In genomic region chr10:76984559-76985443, GRCh38 we compare ENCODE assay signal across 9 cellular contexts.
DNase-seq lines count a peak whose midpoint lies in the region; ATAC-seq, FAIRE-seq and TF ChIP-seq lines count a peak whose summit lies in the region.
"Had no signal": no experiment of that assay in that cellular context is flagged by ENCODE, and none has a peak within 500 bp of the region (broad histone marks: within the 10 kb centered on the region; RNA-seq: fewer than 3 reads in every experiment).

No MANE protein-coding gene starts in this region.

- CTCF ChIA-PET in activated naive CD4-positive, alpha-beta T cell treated with anti-CD3 and anti-CD28 coated beads for 36 hours (lab: Charles Lee) = interaction anchor here (0.7 to 1.3 kb wide), 5 partner anchors 15 to 116 kb away, joined by 3 to 5 read pairs (median 3); no protein-coding TSS in a partner anchor

- no peak overlapping the region for H2AFZ ChIP-seq in MM.1S (ENCODE audit: low read length)

- FAIRE-seq in H54 (lab: Jason Lieb, UNC) = peak; percentile 88

- H3K9me2 ChIP-seq in MM.1S (replicated peaks; ENCODE audit: insufficient read depth, low read length) = no peaks in the 10 kb centered on the region

- TF ChIP-seq POLR2A in H54 (IDR thresholded peaks at IDR 0.05; ENCODE audit: low read depth, low read length) = no peak

- no peak overlapping the region for H3K27ac Mint-ChIP-seq in activated naive CD4-positive, alpha-beta T cell treated with anti-CD3 and anti-CD28 coated beads for 36 hours
- H3K27ac Mint-ChIP-seq: dendritic cell treated with granulocyte-macrophage colony-stimulating factor and Interleukin-4, amounts not matched to agents 40 ng/mL and 50 ng/mL, for 4 days had no signal

- H4K20me1 ChIP-seq in MM.1S (ENCODE audit: insufficient read depth, low read length) = no peaks in the 10 kb centered on the region

- no peaks in the 10 kb centered on the region for H3K4me1 Mint-ChIP-seq in activated naive CD4-positive, alpha-beta T cell treated with anti-CD3 and anti-CD28 coated beads for 36 hours (ENCODE audit: low read depth)

- H3K9ac ChIP-seq in MM.1S (ENCODE audit: low read length) = no peak overlapping the region

- H3K4me3 Mint-ChIP-seq in activated naive CD4-positive, alpha-beta T cell treated with anti-CD3 and anti-CD28 coated beads for 36 hours = no peak overlapping the region
- H3K4me3 Mint-ChIP-seq: dendritic cell treated with granulocyte-macrophage colony-stimulating factor and Interleukin-4, amounts not matched to agents 40 ng/mL and 50 ng/mL, for 4 days had no signal

- H3F3A ChIP-seq in MM.1S (ENCODE audit: insufficient read depth, low read length) = no peaks in the 10 kb centered on the region

- H3K4me1 ChIP-seq in MM.1S (ENCODE audit: low read length) (no peaks in the 10 kb centered on the region), SJCRH30 (no peaks in the 10 kb centered on the region), upper lobe of right lung (peaks cover 12% of the 10 kb centered on the region)

- H3K27me3 ChIP-seq in MM.1S (replicated peaks; ENCODE audit: insufficient read depth, low read length) (no peaks in the 10 kb centered on the region), SJCRH30 (no peaks in the 10 kb centered on the region), upper lobe of right lung (no peaks in the 10 kb centered on the region)

- no peaks in the 10 kb centered on the region for H3K36me3 Mint-ChIP-seq in activated naive CD4-positive, alpha-beta T cell treated with anti-CD3 and anti-CD28 coated beads for 36 hours (ENCODE audit: low read depth)

- ATAC-seq in upper lobe of right lung = peak; percentile 92

- H3K9me3 Mint-ChIP-seq in activated naive CD4-positive, alpha-beta T cell treated with anti-CD3 and anti-CD28 coated beads for 36 hours = no peaks in the 10 kb centered on the region
- H3K9me3 Mint-ChIP-seq: dendritic cell treated with granulocyte-macrophage colony-stimulating factor and Interleukin-4, amounts not matched to agents 40 ng/mL and 50 ng/mL, for 4 days had no signal

- no peak overlapping the region for H3K27ac ChIP-seq in MM.1S (ENCODE audit: low read length)
- no peak overlapping the region for H3K27ac ChIP-seq in SJCRH30
- H3K27ac ChIP-seq in upper lobe of right lung = no peak overlapping the region

- H3K79me2 ChIP-seq in MM.1S (ENCODE audit: low read length) = no peaks in the 10 kb centered on the region

- TF ChIP-seq CTCF in MM.1S (IDR thresholded peaks at IDR 0.05; ENCODE audit: low read length) = peak; percentile 93
- peak; percentile 98 for TF ChIP-seq CTCF in upper lobe of right lung (IDR thresholded peaks at IDR 0.05)

- H3K36me3 ChIP-seq in MM.1S (replicated peaks; ENCODE audit: insufficient read depth, low read length) = no peaks in the 10 kb centered on the region
- no peaks in the 10 kb centered on the region for H3K36me3 ChIP-seq in SJCRH30
- no peaks in the 10 kb centered on the region for H3K36me3 ChIP-seq in upper lobe of right lung

- DNase-seq in EL = peak; percentile 61
- DNase-seq in H54 (ENCODE audit: insufficient read length, low spot score) = peak; percentile 57
- DNase-seq in MM.1S = peak; percentile 79
- DNase-seq in SJCRH30 = peak; percentile 48 to 80
- peak; percentile 83 for DNase-seq in activated naive CD4-positive, alpha-beta T cell treated with anti-CD3 and anti-CD28 coated beads for 36 hours
- DNase-seq in head of caudate nucleus = peak; percentile 61 to 91 (median 78)
- DNase-seq in pons (ENCODE audit: low spot score) = peak; percentile 72
- DNase-seq in upper lobe of right lung = peak; percentile 81

- intact Hi-C loops in activated naive CD4-positive, alpha-beta T cell treated with anti-CD3 and anti-CD28 coated beads for 36 hours (cut with micrococcal nuclease) = loop anchor here (1.0 to 10.0 kb wide), 4 partner anchors 128 to 1584 kb away; no protein-coding TSS in a partner anchor
- intact Hi-C loops in head of caudate nucleus (cut with DNase I) = no loop called here
- intact Hi-C loops in upper lobe of right lung (cut with DNase I) = no loop called here

- peaks cover 3% of the 10 kb centered on the region for H3K27me3 Mint-ChIP-seq in activated naive CD4-positive, alpha-beta T cell treated with anti-CD3 and anti-CD28 coated beads for 36 hours (ENCODE audit: low read depth)

- H3K9me3 ChIP-seq in MM.1S (replicated peaks; ENCODE audit: insufficient read depth, low read length) (no peaks in the 10 kb centered on the region), SJCRH30 (replicated peaks) (no peaks in the 10 kb centered on the region), upper lobe of right lung (no peaks in the 10 kb centered on the region)

- no peak overlapping the region for H3K4me2 ChIP-seq in MM.1S (ENCODE audit: low read depth, low read length)

- H3K4me3 ChIP-seq in MM.1S (ENCODE audit: low read length) (no peak overlapping the region), SJCRH30 (no peak overlapping the region), upper lobe of right lung (no peak overlapping the region)
